ENCODE assay signal across 25 cellular contexts in genomic region chr1:119959268-119959667, GRCh38.
"Had no signal": no experiment of that assay in that cellular context is flagged by ENCODE, and none has a peak within 500 bp of the region (broad histone marks: within the 10 kb centered on the region; RNA-seq: fewer than 3 reads in every experiment).

No MANE protein-coding gene starts in this region.

- DNase-seq: activated CD4-positive, alpha-beta T cell treated with anti-CD3 and anti-CD28 coated beads for 48 hours; activated CD4-positive, alpha-beta T cell treated with anti-CD3 and anti-CD28 coated beads, Interleukin-2, amount 50 U/mL, for 48 hours; activated CD8-positive, alpha-beta memory T cell treated with anti-CD3 and anti-CD28 coated beads, Interleukin-2, amount 10 ng/mL, durations not matched to agents 7 days and 5 days; activated effector memory CD4-positive, alpha-beta T cell treated with Interleukin-2 at 50 U/mL for 16 hours; activated naive CD4-positive, alpha-beta T cell; activated T-cell treated with anti-CD3 and anti-CD28 coated beads, Interleukin-2, amount 50 U/mL, for 24 hours; aorta; body of pancreas; Kasumi-1; KBM-7; NCI-H1048; NCI-H146; NCI-H187 treated with DMSO at 0.1 percent for 48 hours; NCI-H2171; NCI-H345; NCI-H510A; NCI-H526 treated with DMSO at 0.1 percent for 48 hours; NCI-H82; OCI-M1; RPMI8226; SK-N-SH; T-helper 1 cell had no signal

- H3K9ac ChIP-seq: SK-N-SH had no signal

- H3K9me3 ChIP-seq: body of pancreas, SK-N-SH had no signal

- H3K4me3 ChIP-seq: body of pancreas had no signal

- H3K27me3 ChIP-seq: body of pancreas had no signal

- H3K27ac ChIP-seq: body of pancreas had no signal

- ATAC-seq: activated CD4-positive, CD25-positive, alpha-beta regulatory T cell treated with anti-CD3 and anti-CD28 coated beads, Interleukin-2, amount 50 U/mL, for 24 hours; activated CD8-positive, alpha-beta memory T cell treated with anti-CD3 and anti-CD28 coated beads, Interleukin-2, amount 10 ng/mL, durations not matched to agents 7 days and 5 days; body of pancreas; Panc1; Right ventricle myocardium inferior had no signal
